In genomic region chr2:206457188-206457634, GRCh38 we compare ENCODE assay signal across 10 cellular contexts. TPM values are rescaled to one million over a fixed set of nuclear protein-coding genes. Genes with fewer than 3 reads are reported as not detected.
DNase-seq lines count a peak whose midpoint lies in the region; ATAC-seq, FAIRE-seq and TF ChIP-seq lines count a peak whose summit lies in the region.
"Had no signal": no experiment of that assay in that cellular context is flagged by ENCODE, and none has a peak within 500 bp of the region (broad histone marks: within the 10 kb centered on the region; RNA-seq: fewer than 3 reads in every experiment).

No MANE protein-coding gene starts in this region.

- no peak for TF ChIP-seq CTCF in bronchial epithelial cell (IDR thresholded peaks at IDR 0.05; ENCODE audit: insufficient read depth, low read length, severe bottlenecking)
- no peak for TF ChIP-seq CTCF in smooth muscle cell (IDR thresholded peaks at IDR 0.05; ENCODE audit: borderline replicate concordance, insufficient read depth, poor library complexity, severe bottlenecking)

- ATAC-seq in GM18517 (IDR thresholded peaks at IDR 0.05; ENCODE audit: unreplicated experiment) (peak; percentile 93), GM21619 (IDR thresholded peaks at IDR 0.05; ENCODE audit: unreplicated experiment) (peak; percentile 91), HG03439 (IDR thresholded peaks at IDR 0.05; ENCODE audit: unreplicated experiment) (peak; percentile 83), T-cell (replicated peaks in 1 of 4) (no peak)

- no peak overlapping the region for H3K9ac ChIP-seq in smooth muscle cell (ENCODE audit: low read depth)

- H3K27ac Mint-ChIP-seq in T-cell, result no peak overlapping the region
- H3K27ac Mint-ChIP-seq: type B pancreatic cell had no signal

- WGBS in smooth muscle cell (ENCODE audit: low lambda C conversion rate), result 45% methylated on average over 2 of the region's 2 CpGs

- H3K36me3 ChIP-seq in bronchial epithelial cell (ENCODE audit: control insufficient read depth, insufficient read depth, low read length) (no peaks in the 10 kb centered on the region), smooth muscle cell (ENCODE audit: low read depth) (no peaks in the 10 kb centered on the region)

- H2AFZ ChIP-seq in smooth muscle cell (ENCODE audit: low read depth), result no peak overlapping the region

- H3K9me3 Mint-ChIP-seq in T-cell, result no peaks in the 10 kb centered on the region
- H3K9me3 Mint-ChIP-seq: type B pancreatic cell had no signal

- no peak overlapping the region for H3K4me2 ChIP-seq in smooth muscle cell

- no peaks in the 10 kb centered on the region for H3F3A ChIP-seq in smooth muscle cell (ENCODE audit: low read depth)

- no peaks in the 10 kb centered on the region for H3K36me3 Mint-ChIP-seq in T-cell

- H3K4me3 Mint-ChIP-seq in T-cell, result no peak overlapping the region
- H3K4me3 Mint-ChIP-seq: type B pancreatic cell had no signal

- H3K27me3 ChIP-seq in bronchial epithelial cell (ENCODE audit: control insufficient read depth, insufficient read depth, low read length) (no peaks in the 10 kb centered on the region), smooth muscle cell (ENCODE audit: low read depth) (no peaks in the 10 kb centered on the region)

- H3K27ac ChIP-seq in smooth muscle cell (ENCODE audit: low read depth), result no peak overlapping the region

- no peaks in the 10 kb centered on the region for H3K4me1 ChIP-seq in smooth muscle cell (ENCODE audit: low read depth)

- POLR2A ChIA-PET in T-cell (lab: Charles Lee), result no interaction called here

- peak; percentile 60 for DNase-seq in bronchial epithelial cell (ENCODE audit: low read depth)
- DNase-seq in T-cell, result no peak
- DNase-seq in smooth muscle cell (lab: John Stamatoyannopoulos, UW; ENCODE audit: unreplicated experiment), result no peak
- no peak for DNase-seq in frontal cortex (ENCODE audit: low spot score in 2 of 2)
- no peak for DNase-seq in stimulated activated CD4-positive, alpha-beta T cell treated with anti-CD3 and anti-CD28 coated beads, Interleukin-4, amount 100 ng/mL, for 1 hour
- DNase-seq: IMR-90 had no signal

- no peaks in the 10 kb centered on the region for H3K79me2 ChIP-seq in smooth muscle cell (ENCODE audit: low read depth)

- FAIRE-seq in bronchial epithelial cell (lab: Jason Lieb, UNC), result no peak
- FAIRE-seq in frontal cortex (lab: Jason Lieb, UNC), result no peak

- peaks cover 6 to 14% of the 10 kb centered on the region in 2 donors for H3K27me3 Mint-ChIP-seq in T-cell

- H3K4me1 Mint-ChIP-seq in T-cell, result peaks cover 0 to 4% (median 0%) of the 10 kb centered on the region in 3 donors

- no peaks in the 10 kb centered on the region for H3K9me3 ChIP-seq in smooth muscle cell (replicated peaks; ENCODE audit: low read depth)

- H3K4me3 ChIP-seq in bronchial epithelial cell (ENCODE audit: low read depth, low read length), result no peak overlapping the region
- no peak overlapping the region for H3K4me3 ChIP-seq in smooth muscle cell

- CTCF ChIA-PET in T-cell (lab: Charles Lee), result no interaction called here

- H4K20me1 ChIP-seq in smooth muscle cell (ENCODE audit: low read depth), result no peaks in the 10 kb centered on the region

RNA-seq across cellular contexts. Expression of gene ADAM23, which starts 13.9 kb away (rescaled TPM):
- total RNA-seq in bronchial epithelial cell, result under 0.01 and 0.13 TPM in 2 replicates
- 10 to 100 TPM in 2 of 5 donors, 1 to 10 TPM in 2, under 1 TPM in 1; 0.95 to 14.2 (median 9.3) TPM for total RNA-seq in T-cell
- 4.8 and 7.0 TPM in 2 replicates for total RNA-seq in smooth muscle cell
- polyA plus RNA-seq in smooth muscle cell, result 11.9 and 18.2 TPM in 2 replicates
- 20.0 TPM for total RNA-seq in frontal cortex

Comparison
In these comparisons a context has a peak if more than half of its experiments do, and no peak if none do; other contexts are left out.
1. ATAC-seq: peak in GM18517 (single experiment), GM21619 (single experiment) and HG03439 (single experiment); none in T-cell (0 of 4).